26 cellular contexts compared by ENCODE assay signal in the genomic region with DNA sequence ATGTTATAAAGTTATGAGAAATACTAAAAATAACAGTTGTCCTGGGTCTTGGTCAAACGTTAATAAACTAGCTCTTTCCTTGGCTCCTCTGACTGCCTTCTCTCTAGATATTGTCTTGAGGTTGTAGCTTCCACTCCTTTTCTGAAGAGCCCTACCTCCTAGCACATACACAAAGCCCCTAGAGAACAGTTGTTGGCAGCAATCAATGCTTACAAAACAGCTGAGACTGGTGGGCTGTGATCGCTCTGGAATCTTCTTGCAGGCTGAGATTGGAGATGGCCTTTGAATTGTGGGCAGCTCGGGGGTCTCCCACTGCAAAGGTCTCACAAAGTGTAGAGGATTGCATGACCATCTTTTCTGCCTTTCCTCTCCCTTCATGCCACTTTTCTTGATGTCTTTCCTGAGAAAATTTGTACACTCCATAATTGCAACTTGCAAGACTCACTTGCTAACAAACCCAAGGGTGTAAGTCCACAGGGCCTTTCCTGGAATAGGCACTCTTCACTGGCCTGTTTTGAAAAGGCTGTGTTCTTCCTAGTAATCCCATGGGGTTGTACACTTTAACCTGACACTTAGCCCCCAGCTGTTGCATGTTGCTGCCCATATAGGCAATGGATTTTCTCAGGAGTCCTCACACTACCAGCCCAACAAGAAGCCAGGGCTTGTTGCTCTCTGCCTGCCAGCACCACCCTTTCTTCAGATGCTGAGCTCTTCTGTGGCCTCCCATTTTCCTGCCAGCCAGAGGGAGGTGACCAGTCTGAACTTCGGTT.
A peak's percentile ranks its signal among the peaks of the same experiment; 100 is the strongest.
DNase-seq lines count a peak whose midpoint lies in the region; ATAC-seq and TF ChIP-seq lines count a peak whose summit lies in the region.
"Had no signal": no experiment of that assay in that cellular context is flagged by ENCODE, and none has a peak within 500 bp of the region (broad histone marks: within the 10 kb centered on the region; RNA-seq: fewer than 3 reads in every experiment).

No MANE protein-coding gene starts in this region.

- H3K27ac ChIP-seq in esophagus squamous epithelium (peak overlapping the region in 3 of 4 donors; percentile 25 to 50 (median 42)), tibial nerve (peak overlapping the region; percentile 50 to 93 (median 81)), ovary (no peak overlapping the region)
- H3K27ac ChIP-seq: KMS-11, PC-9, prostate gland, upper lobe of right lung had no signal

- H3K4me3 Mint-ChIP-seq in osteocyte (ENCODE audit: unreplicated experiment) = no peak overlapping the region
- H3K4me3 Mint-ChIP-seq: activated B cell treated with CpG ODN at 0.5 μM for 24 hours; activated CD4-positive, alpha-beta memory T cell treated with anti-CD3 and anti-CD28 coated beads for 36 hours; B cell; central memory CD8-positive, alpha-beta T cell; natural killer cell had no signal

- intact Hi-C loops in esophagus squamous epithelium (cut with DNase I) = no loop called here
- intact Hi-C loops in ovary (cut with DNase I) = no loop called here

- H3K4me3 ChIP-seq in esophagus squamous epithelium (no peak overlapping the region), tibial nerve (no peak overlapping the region), ovary (no peak overlapping the region)
- H3K4me3 ChIP-seq: PC-9, prostate gland, upper lobe of right lung had no signal

- H3K9me3 ChIP-seq in esophagus squamous epithelium (no peaks in the 10 kb centered on the region), tibial nerve (no peaks in the 10 kb centered on the region), ovary (no peaks in the 10 kb centered on the region)
- H3K9me3 ChIP-seq: Caco-2, prostate gland, upper lobe of right lung had no signal

- no peak for TF ChIP-seq CTCF in esophagus squamous epithelium (IDR thresholded peaks at IDR 0.05)
- TF ChIP-seq CTCF in osteocyte (IDR thresholded peaks at IDR 0.05) = no peak
- TF ChIP-seq CTCF in tibial nerve (IDR thresholded peaks at IDR 0.05) = no peak
- no peak for TF ChIP-seq CTCF in ovary (IDR thresholded peaks at IDR 0.05)

- 77 to 84% methylated on average over 3 to 4 of the region's 4 CpGs for WGBS in esophagus squamous epithelium, 2 donors
- WGBS in tibial nerve, 2 donors = 35 to 42% methylated on average over 4 of the region's 4 CpGs
- WGBS in ovary, 3 donors = 64 to 69% (median 65%) methylated on average over 4 of the region's 4 CpGs

- H3K36me3 Mint-ChIP-seq in osteocyte (ENCODE audit: unreplicated experiment) = peaks cover 13% of the 10 kb centered on the region
- H3K36me3 Mint-ChIP-seq: activated CD4-positive, alpha-beta memory T cell treated with anti-CD3 and anti-CD28 coated beads for 36 hours; natural killer cell had no signal

- H3K4me1 ChIP-seq in esophagus squamous epithelium (peaks cover 23 to 78% (median 58%) of the 10 kb centered on the region in 3 donors), tibial nerve (peaks cover 8 to 100% (median 80%) of the 10 kb centered on the region in 4 donors), ovary (ENCODE audit: insufficient read depth) (peaks cover 6% of the 10 kb centered on the region)
- H3K4me1 ChIP-seq: Caco-2 had no signal

- H3K27ac Mint-ChIP-seq in osteocyte (ENCODE audit: unreplicated experiment) = peak overlapping the region; percentile 8
- H3K27ac Mint-ChIP-seq: activated B cell treated with CpG ODN at 0.5 μM for 24 hours; activated CD4-positive, alpha-beta memory T cell treated with anti-CD3 and anti-CD28 coated beads for 36 hours; B cell; natural killer cell had no signal

- TF ChIP-seq EP300 in tibial nerve (IDR thresholded peaks at IDR 0.05) (no peak), ovary (IDR thresholded peaks at IDR 0.05) (no peak)

- H3K36me3 ChIP-seq in esophagus squamous epithelium (peaks cover 0 to 43% (median 0%) of the 10 kb centered on the region in 3 donors), tibial nerve (no peaks in the 10 kb centered on the region), ovary (no peaks in the 10 kb centered on the region)
- H3K36me3 ChIP-seq: prostate gland had no signal

- H3K27me3 ChIP-seq in esophagus squamous epithelium (no peaks in the 10 kb centered on the region), tibial nerve (no peaks in the 10 kb centered on the region), ovary (no peaks in the 10 kb centered on the region)
- H3K27me3 ChIP-seq: upper lobe of right lung had no signal

- peak; percentile 30 for DNase-seq in NCI-H2171 treated with DMSO at 0.1 percent for 48 hours (lab: John Stamatoyannopoulos, UW)
- no peak for DNase-seq in NCI-H2171 (lab: John Stamatoyannopoulos, UW)
- DNase-seq in esophagus squamous epithelium (lab: John Stamatoyannopoulos, UW) = no peak
- no peak for DNase-seq in osteocyte (ENCODE audit: extremely low spot score, unreplicated experiment)
- DNase-seq in tibial nerve (ENCODE audit: low spot score in 2 of 2) = no peak
- no peak for DNase-seq in erythroblast (lab: John Stamatoyannopoulos, UW)
- DNase-seq in ovary = no peak
- DNase-seq: 8988T; activated B cell treated with CpG ODN at 0.5 μM for 24 hours; activated CD4-positive, alpha-beta memory T cell treated with anti-CD3 and anti-CD28 coated beads for 36 hours; activated naive CD4-positive, alpha-beta T cell treated with Interleukin-2 at 50 U/mL for 16 hours; amygdala; Caco-2; effector CD8-positive, alpha-beta T cell; EL; mammary epithelial cell; natural killer cell; NCI-H1092 treated with DMSO at 0.1 percent for 48 hours; NCI-H774; upper lobe of right lung had no signal

- no peaks in the 10 kb centered on the region for H3K9me3 Mint-ChIP-seq in osteocyte (ENCODE audit: unreplicated experiment)
- H3K9me3 Mint-ChIP-seq: activated B cell treated with CpG ODN at 0.5 μM for 24 hours; activated CD4-positive, alpha-beta memory T cell treated with anti-CD3 and anti-CD28 coated beads for 36 hours; central memory CD8-positive, alpha-beta T cell; natural killer cell had no signal

- no peak for ATAC-seq in HG03095 (IDR thresholded peaks at IDR 0.05; ENCODE audit: unreplicated experiment)
- ATAC-seq: natural killer cell, upper lobe of right lung had no signal

- TF ChIP-seq POLR2A in esophagus squamous epithelium (IDR thresholded peaks at IDR 0.05) (no peak), tibial nerve (IDR thresholded peaks at IDR 0.05) (no peak), erythroblast (IDR thresholded peaks at IDR 0.05; ENCODE audit: low read length) (no peak), ovary (IDR thresholded peaks at IDR 0.05) (no peak)

- no peaks in the 10 kb centered on the region for H3K27me3 Mint-ChIP-seq in osteocyte (ENCODE audit: unreplicated experiment)
- H3K27me3 Mint-ChIP-seq: activated B cell treated with CpG ODN at 0.5 μM for 24 hours; activated CD4-positive, alpha-beta memory T cell treated with anti-CD3 and anti-CD28 coated beads for 36 hours; B cell; central memory CD8-positive, alpha-beta T cell had no signal

- peaks cover 41% of the 10 kb centered on the region for H3K4me1 Mint-ChIP-seq in osteocyte (ENCODE audit: unreplicated experiment)
- H3K4me1 Mint-ChIP-seq: activated B cell treated with CpG ODN at 0.5 μM for 24 hours, B cell had no signal

Comparison
In these comparisons a context has a peak if more than half of its experiments do, and no peak if none do; other contexts are left out.
1. H3K27ac ChIP-seq: peak in esophagus squamous epithelium (3 of 4) and tibial nerve (4 of 4); none in ovary (0 of 2).